ENCODE assay signal across 10 cellular contexts in the genomic region with DNA sequence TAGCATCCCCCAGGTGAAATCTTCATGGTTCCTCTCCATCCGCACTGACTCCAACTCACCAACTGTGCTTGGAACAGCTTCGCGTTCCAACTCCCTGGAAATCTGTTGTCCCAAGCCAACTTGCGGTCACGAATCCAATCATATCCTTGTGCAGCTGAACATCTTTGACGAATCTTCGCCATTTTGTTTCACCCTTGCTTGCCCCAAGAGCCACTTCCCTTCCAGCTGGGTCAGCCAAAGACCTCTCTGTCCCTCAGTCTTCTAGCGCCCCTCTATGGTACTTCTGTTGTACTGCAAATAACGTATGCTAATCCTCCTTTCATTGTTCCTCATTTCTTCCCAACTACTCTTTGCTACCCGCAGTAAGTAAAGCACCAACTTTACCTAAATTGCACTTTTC.
A peak's percentile ranks its signal among the peaks of the same experiment; 100 is the strongest.
DNase-seq lines count a peak whose midpoint lies in the region; ATAC-seq and TF ChIP-seq lines count a peak whose summit lies in the region.
"Had no signal": no experiment of that assay in that cellular context is flagged by ENCODE, and none has a peak within 500 bp of the region (broad histone marks: within the 10 kb centered on the region; RNA-seq: fewer than 3 reads in every experiment).

No MANE protein-coding gene starts in this region.

- no peak overlapping the region for H2BK5ac ChIP-seq in mesenchymal stem cell (ENCODE audit: low read depth, low read length, poor library complexity, severe bottlenecking)

- no peak for DNase-seq in GM12864 (ENCODE audit: low read depth)
- DNase-seq in LHCN-M2 (ENCODE audit: low read depth) = peak; percentile 41
- DNase-seq in astrocyte of the spinal cord (ENCODE audit: low read depth, low spot score) = no peak
- peak; percentile 30 for DNase-seq in mesenchymal stem cell
- no peak for DNase-seq in activated T-helper 1 cell treated with anti-CD3 and anti-CD28 coated beads, Interleukin-12 subunit alpha, Interleukin-12 subunit beta, Interleukin-2, Interleukin-4 antibody, amounts not matched to agents 30 ng/mL and 10 ng/mL and 1 ng/mL, durations not matched to agents 14 hours and 24 hours and 36 hours (ENCODE audit: low spot score)
- DNase-seq in ovary = no peak
- DNase-seq in NCI-H345 treated with DMSO at 0.1 percent for 48 hours (lab: John Stamatoyannopoulos, UW; ENCODE audit: unreplicated experiment) = no peak
- DNase-seq: pancreas had no signal

- H3K27me3 ChIP-seq in mesenchymal stem cell (ENCODE audit: control insufficient read depth in 1 of 2, insufficient read depth in 1 of 2, low read length in 2 of 2) = no peaks in the 10 kb centered on the region
- H3K27me3 ChIP-seq in ovary = no peaks in the 10 kb centered on the region
- H3K27me3 ChIP-seq: pancreas had no signal

- H3K27ac Mint-ChIP-seq in activated T-helper 1 cell treated with anti-CD3 and anti-CD28 coated beads, Interleukin-12 subunit alpha, Interleukin-12 subunit beta, Interleukin-2, Interleukin-4 antibody, amounts not matched to agents 30 ng/mL and 10 ng/mL and 1 ng/mL, durations not matched to agents 14 hours and 24 hours and 36 hours = no peak overlapping the region
- H3K27ac Mint-ChIP-seq: activated T-cell treated with anti-CD3 and anti-CD28 coated beads, Interleukin-2, amount 50 U/mL, for 72 hours had no signal

- H3K4me3 Mint-ChIP-seq in activated T-helper 1 cell treated with anti-CD3 and anti-CD28 coated beads, Interleukin-12 subunit alpha, Interleukin-12 subunit beta, Interleukin-2, Interleukin-4 antibody, amounts not matched to agents 30 ng/mL and 10 ng/mL and 1 ng/mL, durations not matched to agents 14 hours and 24 hours and 36 hours = no peak overlapping the region
- H3K4me3 Mint-ChIP-seq: activated T-cell treated with anti-CD3 and anti-CD28 coated beads, Interleukin-2, amount 50 U/mL, for 72 hours had no signal

- TF ChIP-seq CTCF in GM12864 (IDR thresholded peaks at IDR 0.05; ENCODE audit: low read depth, low read length, missing control alignments) = peak; percentile 59
- TF ChIP-seq CTCF in astrocyte of the spinal cord (IDR thresholded peaks at IDR 0.05; ENCODE audit: low read depth, low read length) = peak; percentile 54
- no peak for TF ChIP-seq CTCF in ovary (IDR thresholded peaks at IDR 0.05)

- TF ChIP-seq POLR2A in ovary (IDR thresholded peaks at IDR 0.05) = no peak

- H3K27me3 Mint-ChIP-seq in activated T-helper 1 cell treated with anti-CD3 and anti-CD28 coated beads, Interleukin-12 subunit alpha, Interleukin-12 subunit beta, Interleukin-2, Interleukin-4 antibody, amounts not matched to agents 30 ng/mL and 10 ng/mL and 1 ng/mL, durations not matched to agents 14 hours and 24 hours and 36 hours (ENCODE audit: insufficient read depth) = peaks cover 1% of the 10 kb centered on the region

- 69% methylated on average over 10 of the region's 10 CpGs for WGBS in mesenchymal stem cell
- WGBS in ovary, 3 donors = 72 to 75% (median 75%) methylated on average over 10 of the region's 10 CpGs

- H2BK120ac ChIP-seq in mesenchymal stem cell (ENCODE audit: low read depth, low read length) = no peak overlapping the region

- no peaks in the 10 kb centered on the region for H3K4me1 Mint-ChIP-seq in activated T-helper 1 cell treated with anti-CD3 and anti-CD28 coated beads, Interleukin-12 subunit alpha, Interleukin-12 subunit beta, Interleukin-2, Interleukin-4 antibody, amounts not matched to agents 30 ng/mL and 10 ng/mL and 1 ng/mL, durations not matched to agents 14 hours and 24 hours and 36 hours (ENCODE audit: low read depth)

- H3K9me3 ChIP-seq in mesenchymal stem cell (ENCODE audit: control insufficient read depth, low read length) (peaks cover 9% of the 10 kb centered on the region), ovary (no peaks in the 10 kb centered on the region)
- H3K9me3 ChIP-seq: pancreas had no signal

- no peak overlapping the region for H2AFZ ChIP-seq in mesenchymal stem cell (ENCODE audit: low read depth, low read length)

- ATAC-seq in GM21423 (IDR thresholded peaks at IDR 0.05; ENCODE audit: unreplicated experiment) = no peak
- ATAC-seq: activated T-cell treated with anti-CD3 and anti-CD28 coated beads, Interleukin-2, amount 50 U/mL, for 72 hours had no signal

- no peaks in the 10 kb centered on the region for H3K36me3 Mint-ChIP-seq in activated T-helper 1 cell treated with anti-CD3 and anti-CD28 coated beads, Interleukin-12 subunit alpha, Interleukin-12 subunit beta, Interleukin-2, Interleukin-4 antibody, amounts not matched to agents 30 ng/mL and 10 ng/mL and 1 ng/mL, durations not matched to agents 14 hours and 24 hours and 36 hours (ENCODE audit: low read depth)

- no peaks in the 10 kb centered on the region for H3K9me3 Mint-ChIP-seq in activated T-helper 1 cell treated with anti-CD3 and anti-CD28 coated beads, Interleukin-12 subunit alpha, Interleukin-12 subunit beta, Interleukin-2, Interleukin-4 antibody, amounts not matched to agents 30 ng/mL and 10 ng/mL and 1 ng/mL, durations not matched to agents 14 hours and 24 hours and 36 hours
- H3K9me3 Mint-ChIP-seq: activated T-cell treated with anti-CD3 and anti-CD28 coated beads, Interleukin-2, amount 50 U/mL, for 72 hours had no signal

- H3K27ac ChIP-seq in mesenchymal stem cell (ENCODE audit: low read length, poor library complexity, severe bottlenecking) (no peak overlapping the region), ovary (no peak overlapping the region)
- H3K27ac ChIP-seq: pancreas had no signal

- no peak overlapping the region for H3K4ac ChIP-seq in mesenchymal stem cell (ENCODE audit: low read depth in 1 of 2, low read length in 2 of 2)

- H3K4me2 ChIP-seq in mesenchymal stem cell (ENCODE audit: low read length, poor library complexity, severe bottlenecking) = no peak overlapping the region

- no peak overlapping the region for H4K8ac ChIP-seq in mesenchymal stem cell (ENCODE audit: low read length)

- no peak overlapping the region for H3K23ac ChIP-seq in mesenchymal stem cell (ENCODE audit: low read length in 2 of 2)

- H3K4me3 ChIP-seq in GM12864 (ENCODE audit: low read depth, low read length) = no peak overlapping the region
- no peak overlapping the region for H3K4me3 ChIP-seq in astrocyte of the spinal cord (ENCODE audit: low read depth, low read length)
- H3K4me3 ChIP-seq in mesenchymal stem cell (ENCODE audit: insufficient read depth in 1 of 2, low read depth in 1 of 2, low read length in 2 of 2) = no peak overlapping the region
- no peak overlapping the region for H3K4me3 ChIP-seq in ovary
- H3K4me3 ChIP-seq: pancreas had no signal

- H2AK5ac ChIP-seq in mesenchymal stem cell (ENCODE audit: low read length, severe bottlenecking) = no peak overlapping the region

- H2BK15ac ChIP-seq in mesenchymal stem cell (ENCODE audit: low read depth, poor library complexity, severe bottlenecking) = no peak overlapping the region

- no peaks in the 10 kb centered on the region for H3K36me3 ChIP-seq in mesenchymal stem cell (ENCODE audit: control insufficient read depth in 1 of 2, insufficient read depth in 2 of 2, low read depth in 1 of 2, low read length in 2 of 2)
- no peaks in the 10 kb centered on the region for H3K36me3 ChIP-seq in ovary
- H3K36me3 ChIP-seq: pancreas had no signal

- intact Hi-C loops in activated T-helper 1 cell treated with anti-CD3 and anti-CD28 coated beads, Interleukin-12 subunit alpha, Interleukin-12 subunit beta, Interleukin-2, Interleukin-4 antibody, amounts not matched to agents 30 ng/mL and 10 ng/mL and 1 ng/mL, durations not matched to agents 14 hours and 24 hours and 36 hours (cut with micrococcal nuclease) = loop anchor here (5.0 kb wide), 1 partner anchor 672 kb away; no protein-coding TSS in a partner anchor
- intact Hi-C loops in ovary (cut with DNase I) = no loop called here

- in situ Hi-C loops in astrocyte of the spinal cord (cut with HindIII; ENCODE audit: low sequenced_read_pairs) = no loop called here

- H4K91ac ChIP-seq in mesenchymal stem cell (ENCODE audit: low read length) = no peak overlapping the region

- TF ChIP-seq EP300 in ovary (IDR thresholded peaks at IDR 0.05) = no peak

- no peaks in the 10 kb centered on the region for H3K79me1 ChIP-seq in mesenchymal stem cell (replicated peaks; ENCODE audit: low read length, poor library complexity, severe bottlenecking)

- H3K14ac ChIP-seq in mesenchymal stem cell (ENCODE audit: low read length in 2 of 2) = no peak overlapping the region

- H3K18ac ChIP-seq in mesenchymal stem cell (ENCODE audit: low read depth in 1 of 2, low read length in 2 of 2) = no peak overlapping the region

- H3K4me1 ChIP-seq in mesenchymal stem cell (ENCODE audit: control insufficient read depth, insufficient read depth, low read depth, low read length) (no peaks in the 10 kb centered on the region), ovary (ENCODE audit: insufficient read depth) (no peaks in the 10 kb centered on the region)
- H3K4me1 ChIP-seq: pancreas had no signal

- H2BK12ac ChIP-seq in mesenchymal stem cell (ENCODE audit: low read length in 2 of 2) = no peak overlapping the region

- H3K9ac ChIP-seq in mesenchymal stem cell (ENCODE audit: low read length) = no peak overlapping the region

Comparison
In these comparisons a context has a peak if more than half of its experiments do, and no peak if none do; other contexts are left out.
1. DNase-seq: peak in LHCN-M2 (single experiment) and mesenchymal stem cell (single experiment); none in GM12864 (single experiment), astrocyte of the spinal cord (single experiment), activated T-helper 1 cell treated with anti-CD3 and anti-CD28 coated beads, Interleukin-12 subunit alpha, Interleukin-12 subunit beta, Interleukin-2, Interleukin-4 antibody, amounts not matched to agents 30 ng/mL and 10 ng/mL and 1 ng/mL, durations not matched to agents 14 hours and 24 hours and 36 hours (single experiment), ovary (0 of 5) and NCI-H345 treated with DMSO at 0.1 percent for 48 hours (single experiment).
2. CTCF ChIP-seq: peak in GM12864 (single experiment) and astrocyte of the spinal cord (single experiment); none in ovary (0 of 3).